ENCODE assay signal across 8 cellular contexts in the genomic region with DNA sequence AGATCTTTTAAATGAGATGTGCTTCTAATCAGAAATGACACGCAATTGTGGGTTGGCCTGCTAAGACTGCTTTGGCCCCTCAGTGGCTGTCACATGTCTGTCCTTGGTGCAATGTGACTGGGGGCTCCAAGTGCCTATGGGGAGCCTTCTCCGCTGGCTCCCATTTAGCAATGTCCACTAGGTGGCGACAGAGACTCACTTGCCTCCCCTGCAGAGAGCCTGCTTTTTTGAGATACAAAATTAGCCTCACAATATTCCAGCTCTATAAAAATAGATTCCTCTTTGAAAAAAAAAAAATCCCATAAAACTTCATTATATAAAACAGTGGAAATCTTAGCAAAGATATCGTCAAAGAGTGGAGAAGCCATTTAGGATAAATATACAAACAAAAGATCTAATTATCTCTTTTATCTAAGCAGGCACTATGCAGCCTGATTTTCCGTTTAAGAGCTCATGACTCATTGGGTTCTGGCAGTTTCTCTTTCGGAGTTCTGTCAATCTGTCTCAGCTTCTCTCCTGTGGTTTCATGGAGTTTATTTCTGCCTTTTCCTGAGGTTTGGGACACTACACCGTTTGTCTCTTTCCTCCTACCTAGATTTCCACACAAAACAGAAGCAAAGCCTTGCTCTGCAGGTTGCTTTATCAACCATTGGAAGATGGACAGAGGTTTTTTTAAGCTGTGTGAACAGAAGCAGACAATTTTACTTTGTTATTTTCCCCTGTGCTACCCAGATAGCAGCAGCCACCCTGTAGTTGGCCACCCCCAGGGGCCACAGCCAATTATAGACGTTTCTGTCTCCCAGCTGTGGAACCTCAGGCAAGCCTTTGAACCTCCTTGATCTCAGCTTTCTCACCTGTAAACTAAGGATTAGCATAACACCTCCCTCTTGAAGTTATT.
DNase-seq lines count a peak whose midpoint lies in the region; ATAC-seq and FAIRE-seq lines count a peak whose summit lies in the region.

No MANE protein-coding gene starts in this region.

- ATAC-seq in HG02678 (IDR thresholded peaks at IDR 0.05; ENCODE audit: unreplicated experiment) (peak; percentile 86), GM21360 (IDR thresholded peaks at IDR 0.05; ENCODE audit: unreplicated experiment) (no peak)

- peak overlapping the region; percentile 78 for H3K27ac ChIP-seq in layer of hippocampus (ENCODE audit: low read depth, low read length)

- FAIRE-seq in G401.6 (lab: Jason Lieb, UNC) = peak; percentile 23

- no peaks in the 10 kb centered on the region for H3K27me3 ChIP-seq in layer of hippocampus (ENCODE audit: control insufficient read depth, insufficient read depth, low read length)

- DNase-seq in NCI-H2029 treated with DMSO at 0.1 percent for 48 hours (lab: John Stamatoyannopoulos, UW) (peak; percentile 2), cerebellar cortex (ENCODE audit: low spot score) (peak; percentile 35)
- DNase-seq in activated CD4-positive, CD25-positive, alpha-beta regulatory T cell treated with anti-CD3 and anti-CD28 coated beads, Interleukin-2, amount 50 U/mL, for 16 hours (ENCODE audit: low read depth, low spot score) = peak; percentile 34
- peak; percentile 30 to 45 for DNase-seq in stimulated activated CD4-positive, alpha-beta T cell treated with anti-CD3 and anti-CD28 coated beads, Interleukin-1b, Interleukin-23, amount 100 ng/mL, for 4 hours (ENCODE audit: low read depth in 2 of 2)
